ENCODE assay signal across 21 cellular contexts in the genomic region with DNA sequence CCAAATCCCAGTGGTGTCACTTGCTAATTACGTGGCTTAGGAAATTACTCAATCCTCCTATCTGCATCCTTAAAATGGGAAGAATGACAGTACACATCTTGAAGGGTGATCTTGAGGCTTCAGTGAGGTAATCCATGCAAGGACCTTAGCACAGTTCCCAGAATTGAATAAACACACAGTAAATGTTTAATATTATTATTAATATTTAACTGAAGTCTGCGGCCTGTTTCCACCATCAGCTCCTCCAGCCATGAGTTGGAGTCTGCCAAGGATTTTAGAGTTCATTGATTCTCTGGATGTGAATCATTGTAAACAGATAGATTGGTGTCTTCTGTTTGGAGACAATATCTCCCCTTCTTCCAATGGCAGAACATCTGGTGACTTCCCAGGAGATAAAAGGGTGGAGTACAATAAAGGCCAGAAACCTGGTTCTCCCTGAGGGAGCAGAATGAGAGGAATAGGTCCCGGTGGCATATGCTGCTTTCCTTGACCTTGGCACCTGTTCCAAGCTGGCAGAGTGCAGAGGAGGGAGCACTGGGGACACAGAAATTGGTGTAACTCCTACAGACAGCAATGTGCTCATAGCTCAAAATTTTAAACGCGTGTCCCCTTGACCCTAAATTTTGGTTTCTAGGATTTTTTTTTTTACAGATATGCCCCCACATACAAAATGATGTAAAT. TPM values are rescaled to one million over a fixed set of nuclear protein-coding genes. Genes with fewer than 3 reads are reported as not detected.
"Had no signal": no experiment of that assay in that cellular context is flagged by ENCODE, and none has a peak within 500 bp of the region (broad histone marks: within the 10 kb centered on the region; RNA-seq: fewer than 3 reads in every experiment).

No MANE protein-coding gene starts in this region.

- H3K27me3 ChIP-seq: breast epithelium, heart left ventricle, tibial artery, vagina had no signal

- H3K4me3 ChIP-seq: breast epithelium, heart left ventricle, tibial artery, vagina had no signal

- H3K9me3 ChIP-seq: breast epithelium, heart left ventricle, vagina had no signal

- H3K4me1 ChIP-seq: breast epithelium, heart left ventricle, parathyroid adenoma, tibial artery, vagina had no signal

- H3K27ac ChIP-seq: breast epithelium, heart left ventricle, parathyroid adenoma, tibial artery, vagina had no signal

- H3K36me3 ChIP-seq: breast epithelium, heart left ventricle, tibial artery, vagina had no signal

- ATAC-seq: activated CD4-positive, CD25-positive, alpha-beta regulatory T cell treated with anti-CD3 and anti-CD28 coated beads, Interleukin-2, amount 50 U/mL, for 24 hours; activated naive CD8-positive, alpha-beta T cell treated with anti-CD3 and anti-CD28 coated beads, Interleukin-2, amount 50 U/mL, for 24 hours; effector memory CD8-positive, alpha-beta T cell; heart left ventricle; naive thymus-derived CD4-positive, alpha-beta T cell; stimulated activated naive B cell treated with anti-CD40 and anti-IgM and Interleukin-4, amounts not matched to agents 10 μg/mL and 1 μg/mL and 100 μg/mL, for 72 hours had no signal

- DNase-seq: activated CD4-positive, alpha-beta T cell treated with anti-CD3 and anti-CD28 coated beads, Interleukin-2, amount 50 U/mL, for 1 hour; activated naive CD4-positive, alpha-beta T cell treated with anti-CD3 and anti-CD28 coated beads for 36 hours; activated naive CD8-positive, alpha-beta T cell treated with anti-CD3 and anti-CD28 coated beads, Interleukin-2, amount 50 U/mL, for 24 hours; aorta; cerebellar nuclear complex; effector memory CD8-positive, alpha-beta T cell; heart left ventricle; mammary epithelial cell; naive thymus-derived CD4-positive, alpha-beta T cell; retina; stimulated activated CD4-positive, alpha-beta T cell treated with anti-CD3 and anti-CD28 coated beads, Interleukin-4, amount 100 ng/mL, for 1 hour; stimulated activated naive B cell treated with anti-CD40 and anti-IgM and Interleukin-4, amounts not matched to agents 10 μg/mL and 1 μg/mL and 100 μg/mL, for 72 hours; tibial artery had no signal

RNA-seq across cellular contexts. Expression of a gene that starts 28.7 kb away (rescaled TPM):
- total RNA-seq: activated naive CD4-positive, alpha-beta T cell treated with anti-CD3 and anti-CD28 coated beads for 36 hours; activated T-helper 2 cell treated with anti-CD3 and anti-CD28 coated beads, Interferon-gamma antibody, Interleukin-2, Interleukin-4, amounts not matched to agents 10 μg/mL and 5 μg/mL and 100 μg/mL, durations not matched to agents 14 hours and 24 hours and 36 hours; aorta; breast epithelium; heart left ventricle; mammary epithelial cell; mononuclear cell; naive thymus-derived CD4-positive, alpha-beta T cell; subcutaneous adipose tissue; vagina had no signal

RNA-seq across cellular contexts. Expression of a gene that starts 39.4 kb away (rescaled TPM):
- total RNA-seq: activated naive CD4-positive, alpha-beta T cell treated with anti-CD3 and anti-CD28 coated beads for 36 hours; activated T-helper 2 cell treated with anti-CD3 and anti-CD28 coated beads, Interferon-gamma antibody, Interleukin-2, Interleukin-4, amounts not matched to agents 10 μg/mL and 5 μg/mL and 100 μg/mL, durations not matched to agents 14 hours and 24 hours and 36 hours; aorta; breast epithelium; frontal cortex; mammary epithelial cell; mononuclear cell; naive thymus-derived CD4-positive, alpha-beta T cell; subcutaneous adipose tissue; vagina had no signal
